ENCODE assay signal across 13 cellular contexts in the genomic region with DNA sequence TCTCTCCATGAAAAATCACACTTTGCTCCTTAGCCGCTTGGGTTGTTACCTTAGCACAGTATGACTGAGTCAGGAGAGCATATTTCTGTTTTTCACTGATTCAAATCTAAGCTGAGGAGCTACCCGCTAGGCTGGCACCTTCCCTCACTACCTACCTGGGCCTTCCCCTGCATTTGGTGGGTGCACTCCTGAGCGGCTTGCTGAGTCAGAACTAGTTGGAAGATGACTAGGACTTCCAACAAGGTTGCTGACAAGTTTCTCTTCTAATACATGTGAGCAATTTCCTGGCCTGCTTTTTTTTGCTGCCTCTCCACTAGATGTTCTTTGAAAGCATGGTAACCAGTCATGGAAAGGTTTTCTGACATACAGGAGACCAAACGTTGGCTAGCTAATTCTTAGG.
DNase-seq lines count a peak whose midpoint lies in the region; ATAC-seq and TF ChIP-seq lines count a peak whose summit lies in the region.
"Had no signal": no experiment of that assay in that cellular context is flagged by ENCODE, and none has a peak within 500 bp of the region (broad histone marks: within the 10 kb centered on the region; RNA-seq: fewer than 3 reads in every experiment).

No MANE protein-coding gene starts in this region.

- in situ Hi-C loops in GM13977 (cut with MboI; ENCODE audit: low pct_unique_long_range_greater_than_20kb, low sequenced_read_pairs, unreplicated experiment) = no loop called here

- H3K4me3 ChIP-seq in GM12865 (ENCODE audit: low read depth, low read length) (no peak overlapping the region), cardiac fibroblast (replicated peaks in 1 of 2; ENCODE audit: low read depth in 2 of 2, low read length in 2 of 2) (no peak overlapping the region)

- DNase-seq in GM12865 (ENCODE audit: low read depth) (peak; percentile 44), cardiac fibroblast (ENCODE audit: low read depth in 2 of 2) (peak; percentile 31 to 62), GM13977 (ENCODE audit: low spot score) (no peak), CD1c-positive myeloid dendritic cell (ENCODE audit: extremely low spot score) (no peak), AG08396 (ENCODE audit: low spot score) (no peak), ecto neural progenitor cell (ENCODE audit: low spot score) (no peak)
- DNase-seq: CD8-positive, alpha-beta T cell; naive thymus-derived CD8-positive, alpha-beta T cell; NCI-H1436; NCI-H526 treated with DMSO at 0.1 percent for 48 hours; right cardiac atrium had no signal

- TF ChIP-seq CTCF in GM12865 (IDR thresholded peaks at IDR 0.05; ENCODE audit: insufficient read depth, low read depth, low read length, missing control alignments) (no peak), cardiac fibroblast (IDR thresholded peaks at IDR 0.05; ENCODE audit: low read depth, low read length) (no peak), GM13977 (IDR thresholded peaks at IDR 0.05; ENCODE audit: extremely low read depth, insufficient read depth, missing control alignments) (no peak)

- ATAC-seq in GM18909 (IDR thresholded peaks at IDR 0.05; ENCODE audit: poor library complexity, unreplicated experiment) = peak; percentile 54
- ATAC-seq in HG03439 (IDR thresholded peaks at IDR 0.05; ENCODE audit: unreplicated experiment) = peak; percentile 69
- ATAC-seq: CD8-positive, alpha-beta T cell; naive thymus-derived CD8-positive, alpha-beta T cell; right cardiac atrium had no signal

Comparison
In these comparisons a context has a peak if more than half of its experiments do, and no peak if none do; other contexts are left out.
1. DNase-seq: peak in GM12865 (single experiment) and cardiac fibroblast (2 of 2); none in GM13977 (single experiment), CD1c-positive myeloid dendritic cell (single experiment), AG08396 (single experiment) and ecto neural progenitor cell (single experiment).